23 cellular contexts compared by ENCODE assay signal in the genomic region with DNA sequence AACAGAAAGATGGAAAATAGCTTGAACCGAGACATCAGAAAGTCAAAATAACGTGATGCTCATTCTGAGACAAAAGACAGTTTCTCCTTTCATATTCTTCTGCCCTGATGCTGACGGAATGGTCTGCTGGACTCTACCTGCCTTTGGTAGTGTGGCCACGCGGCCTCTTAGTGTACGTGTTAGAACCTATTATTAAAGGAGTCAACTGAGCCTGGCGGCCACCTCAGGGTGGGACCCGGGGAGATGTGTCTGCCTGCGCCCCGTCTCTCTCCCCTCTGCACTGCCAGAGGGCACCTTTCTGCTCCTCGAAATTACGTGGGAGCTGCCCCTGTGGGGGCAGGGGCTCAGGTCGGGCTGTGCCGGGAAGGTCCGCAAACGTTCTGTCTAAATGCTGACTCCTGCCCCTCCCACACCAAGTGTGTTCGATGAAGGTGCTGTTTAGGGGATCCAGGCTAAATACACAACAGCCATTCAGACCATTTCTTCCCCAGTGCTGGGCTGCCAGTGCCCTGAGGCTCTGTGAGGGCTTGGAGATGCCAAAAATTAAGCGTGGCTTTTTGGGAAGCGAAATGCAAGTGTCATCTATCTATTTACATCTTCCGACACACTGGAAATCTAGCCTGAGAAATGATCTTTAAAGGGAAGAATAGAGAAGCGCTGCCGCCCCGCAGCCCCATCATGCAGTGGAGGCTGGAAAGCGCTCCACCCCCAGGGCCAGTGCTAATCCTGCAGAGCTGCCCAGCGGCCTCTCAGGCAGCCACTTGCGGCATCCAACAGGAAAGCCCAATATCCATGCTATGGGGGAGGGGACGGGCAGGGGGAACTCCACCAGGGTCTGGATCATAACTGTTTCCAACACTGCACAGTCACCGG.
"Had no signal": no experiment of that assay in that cellular context is flagged by ENCODE, and none has a peak within 500 bp of the region (broad histone marks: within the 10 kb centered on the region; RNA-seq: fewer than 3 reads in every experiment).

No MANE protein-coding gene starts in this region.

- H3K4me3 Mint-ChIP-seq: activated T-helper 1 cell treated with anti-CD3 and anti-CD28 coated beads, Interleukin-12 subunit alpha, Interleukin-12 subunit beta, Interleukin-2, Interleukin-4 antibody, amounts not matched to agents 30 ng/mL and 10 ng/mL and 1 ng/mL, durations not matched to agents 14 hours and 24 hours and 36 hours; effector memory CD8-positive, alpha-beta T cell; memory B cell; naive thymus-derived CD8-positive, alpha-beta T cell; stimulated activated naive CD8-positive, alpha-beta T cell treated with anti-CD3 and anti-CD28 coated beads, Interleukin-15, Interleukin-2, amounts not matched to agents 100 ng/mL and 50 ng/mL, for 24 hours had no signal

- H3K9me3 ChIP-seq: body of pancreas had no signal

- DNase-seq: activated CD4-positive, alpha-beta T cell treated with anti-CD3 and anti-CD28 coated beads, Interleukin-2, amount 50 U/mL, for 4 hours; activated naive CD4-positive, alpha-beta T cell; activated T-cell treated with anti-CD3 and anti-CD28 coated beads for 4 hours; body of pancreas; effector memory CD8-positive, alpha-beta T cell; foreskin fibroblast; hippocampal formation; islet precursor cell; occipital lobe; stimulated activated CD4-positive, alpha-beta T cell treated with anti-CD3 and anti-CD28 coated beads, Interleukin-15, amount 100 ng/mL, for 24 hours; stimulated activated CD4-positive, alpha-beta T cell treated with anti-CD3 and anti-CD28 coated beads, Interleukin-2, amount 100 ng/mL, for 48 hours; SW 1271; T-helper 2 cell; trophoblast cell; WERI-Rb-1 had no signal

- H3K36me3 ChIP-seq: WERI-Rb-1 had no signal

- H3K4me3 ChIP-seq: body of pancreas, skin epidermis had no signal

- H3K4me1 ChIP-seq: body of pancreas had no signal

- H3K27ac Mint-ChIP-seq: memory B cell; naive thymus-derived CD8-positive, alpha-beta T cell; progenitor cell of endocrine pancreas; stimulated activated naive CD8-positive, alpha-beta T cell treated with anti-CD3 and anti-CD28 coated beads, Interleukin-15, Interleukin-2, amounts not matched to agents 100 ng/mL and 50 ng/mL, for 24 hours had no signal

- H3K9me3 Mint-ChIP-seq: effector memory CD8-positive, alpha-beta T cell; naive thymus-derived CD8-positive, alpha-beta T cell; stimulated activated naive CD8-positive, alpha-beta T cell treated with anti-CD3 and anti-CD28 coated beads, Interleukin-15, Interleukin-2, amounts not matched to agents 100 ng/mL and 50 ng/mL, for 24 hours had no signal

- H3K27me3 ChIP-seq: body of pancreas had no signal

- ATAC-seq: body of pancreas; effector memory CD8-positive, alpha-beta T cell; left lobe of liver; naive thymus-derived CD8-positive, alpha-beta T cell had no signal

- H3K27ac ChIP-seq: body of pancreas, epithelial cell of prostate, skin epidermis, WERI-Rb-1 had no signal

- H3K27me3 Mint-ChIP-seq: memory B cell; stimulated activated naive CD8-positive, alpha-beta T cell treated with anti-CD3 and anti-CD28 coated beads, Interleukin-15, Interleukin-2, amounts not matched to agents 100 ng/mL and 50 ng/mL, for 24 hours had no signal
